In the genomic region with DNA sequence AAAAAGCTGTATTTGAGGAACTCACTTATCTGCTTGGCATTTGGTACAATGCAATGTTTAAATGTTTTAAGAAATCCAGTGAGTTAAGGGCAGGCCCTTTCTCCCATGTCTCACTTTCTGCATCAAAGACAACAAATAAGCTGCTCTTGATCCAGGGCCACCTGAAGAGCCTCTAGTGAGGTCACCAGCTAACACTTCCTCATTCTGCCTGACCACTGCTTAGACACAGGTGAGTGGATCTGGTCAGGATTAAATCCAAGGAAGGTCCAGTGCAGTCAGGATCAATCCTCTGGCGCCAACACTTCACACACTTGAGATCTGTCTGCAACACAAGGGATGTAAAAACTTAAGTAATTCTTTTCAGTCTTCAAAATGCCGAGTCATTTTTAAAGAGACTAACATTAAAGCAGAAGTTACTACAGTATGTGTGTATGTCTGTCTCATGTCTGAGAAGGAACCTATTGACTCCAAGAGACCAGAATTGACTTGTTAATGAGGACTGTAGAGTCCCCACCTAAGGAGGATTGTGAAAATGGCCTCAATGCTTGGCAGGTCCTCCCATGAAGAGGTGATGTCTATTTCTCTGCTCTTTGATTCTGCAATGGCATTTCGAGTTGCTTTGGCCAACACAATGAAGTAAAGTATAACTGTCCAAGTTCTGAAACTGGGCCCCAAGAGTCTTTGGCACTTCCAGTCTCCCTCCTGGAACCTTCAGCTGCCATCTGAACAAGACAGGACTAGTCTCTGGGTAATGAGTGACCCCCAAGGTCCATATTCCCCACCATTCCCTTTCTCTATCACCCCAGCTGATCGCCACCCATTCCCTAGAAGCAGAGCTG, we compare ENCODE assay signal across 13 cellular contexts. TPM values are rescaled to one million over a fixed set of nuclear protein-coding genes. Genes with fewer than 3 reads are reported as not detected.
DNase-seq lines count a peak whose midpoint lies in the region; ATAC-seq and TF ChIP-seq lines count a peak whose summit lies in the region.
"Had no signal": no experiment of that assay in that cellular context is flagged by ENCODE, and none has a peak within 500 bp of the region (broad histone marks: within the 10 kb centered on the region; RNA-seq: fewer than 3 reads in every experiment).

No MANE protein-coding gene starts in this region.

- no peak overlapping the region for H3K4me3 ChIP-seq in PC-9
- H3K4me3 ChIP-seq in mesenchymal stem cell (ENCODE audit: insufficient read depth in 1 of 2, low read depth in 1 of 2, low read length in 2 of 2) = no peak overlapping the region

- H3K4me2 ChIP-seq in PC-9 = peak overlapping the region; percentile 24
- no peak overlapping the region for H3K4me2 ChIP-seq in mesenchymal stem cell (ENCODE audit: low read length, poor library complexity, severe bottlenecking)

- peaks cover 46% of the 10 kb centered on the region for H3F3A ChIP-seq in PC-9 (ENCODE audit: insufficient read depth, low read depth)

- peaks cover 78% of the 10 kb centered on the region for H3K4me1 ChIP-seq in PC-9 (replicated peaks; ENCODE audit: insufficient read depth)
- H3K4me1 ChIP-seq in mesenchymal stem cell (ENCODE audit: control insufficient read depth, insufficient read depth, low read depth, low read length) = peaks cover 12% of the 10 kb centered on the region

- H2AFZ ChIP-seq in PC-9 = no peak overlapping the region
- H2AFZ ChIP-seq in mesenchymal stem cell (ENCODE audit: low read depth, low read length) = no peak overlapping the region

- no TSS peak for BruUV-seq in PC-9 (replicated peaks; lab: Mats Ljungman, UMichigan)

- POLR2A ChIA-PET in PC-9 (lab: Charles Lee; ENCODE audit: unreplicated experiment) = no interaction called here

- H3K79me1 ChIP-seq in mesenchymal stem cell (replicated peaks; ENCODE audit: low read length, poor library complexity, severe bottlenecking) = peaks cover 8% of the 10 kb centered on the region

- H3K27ac ChIP-seq in PC-9 (peak overlapping the region; percentile 78), mesenchymal stem cell (ENCODE audit: low read length, poor library complexity, severe bottlenecking) (no peak overlapping the region)

- no peak overlapping the region for H4K8ac ChIP-seq in mesenchymal stem cell (ENCODE audit: low read length)

- H3K18ac ChIP-seq in mesenchymal stem cell (ENCODE audit: low read depth in 1 of 2, low read length in 2 of 2) = peak overlapping the region; percentile 4 to 58

- WGBS in mesenchymal stem cell = 95% methylated on average over 4 of the region's 4 CpGs

- no peak overlapping the region for H2BK15ac ChIP-seq in mesenchymal stem cell (ENCODE audit: low read depth, poor library complexity, severe bottlenecking)

- no peak overlapping the region for H2BK120ac ChIP-seq in mesenchymal stem cell (ENCODE audit: low read depth, low read length)

- H3K23ac ChIP-seq in mesenchymal stem cell (ENCODE audit: low read length in 2 of 2) = no peak overlapping the region

- H4K91ac ChIP-seq in mesenchymal stem cell (ENCODE audit: low read length) = no peak overlapping the region

- peak overlapping the region; percentile 57 to 77 for H2BK12ac ChIP-seq in mesenchymal stem cell (ENCODE audit: low read length in 2 of 2)

- no peak for TF ChIP-seq CTCF in PC-9 (conservative IDR thresholded peaks at IDR 0.05)

- no peaks in the 10 kb centered on the region for H3K9me2 ChIP-seq in PC-9 (ENCODE audit: insufficient read depth)

- H3K36me3 ChIP-seq in PC-9 (ENCODE audit: low read depth) = no peaks in the 10 kb centered on the region; the same call in 1 of the 2 replicates
- H3K36me3 ChIP-seq in mesenchymal stem cell (ENCODE audit: control insufficient read depth in 1 of 2, insufficient read depth in 2 of 2, low read depth in 1 of 2, low read length in 2 of 2) = peaks cover 3 to 7% of the 10 kb centered on the region in 2 experiments

- no peak overlapping the region for H3K4ac ChIP-seq in mesenchymal stem cell (ENCODE audit: low read depth in 1 of 2, low read length in 2 of 2)

- H2AK5ac ChIP-seq in mesenchymal stem cell (ENCODE audit: low read length, severe bottlenecking) = peak overlapping the region; percentile 53

- peak; percentile 87 for DNase-seq in DMS53 treated with DMSO at 0.1 percent for 48 hours (lab: John Stamatoyannopoulos, UW; ENCODE audit: unreplicated experiment)
- peak; percentile 38 to 94 for DNase-seq in PC-9
- DNase-seq in mesenchymal stem cell = peak; percentile 55
- DNase-seq in NCI-H2227 (lab: John Stamatoyannopoulos, UW; ENCODE audit: unreplicated experiment) = no peak
- no peak for DNase-seq in NCI-H2171 treated with DMSO at 0.1 percent for 48 hours (lab: John Stamatoyannopoulos, UW)
- no peak for DNase-seq in islet precursor cell
- DNase-seq: activated CD8-positive, alpha-beta memory T cell treated with anti-CD3 and anti-CD28 coated beads for 24 hours; DND-41; immature natural killer cell; stimulated activated naive CD8-positive, alpha-beta T cell treated with anti-CD3 and anti-CD28 coated beads, Interleukin-15, Interleukin-2, amounts not matched to agents 100 U/mL and 50 U/mL, for 24 hours had no signal

- H3K79me2 ChIP-seq in PC-9 (ENCODE audit: low read depth) = peaks cover 71% of the 10 kb centered on the region

- intact Hi-C loops in PC-9 (cut with micrococcal nuclease; ENCODE audit: unreplicated experiment) = no loop called here

- ATAC-seq in GM21529 (IDR thresholded peaks at IDR 0.05; ENCODE audit: unreplicated experiment) (peak; percentile 33), GM18873 (IDR thresholded peaks at IDR 0.05; ENCODE audit: low FRiP score, unreplicated experiment) (no peak)
- ATAC-seq: Panc1; stimulated activated naive CD8-positive, alpha-beta T cell treated with anti-CD3 and anti-CD28 coated beads, Interleukin-15, Interleukin-2, amounts not matched to agents 100 U/mL and 50 U/mL, for 24 hours had no signal

- no peaks in the 10 kb centered on the region for H3K27me3 ChIP-seq in PC-9 (ENCODE audit: insufficient read depth, low read depth)
- no peaks in the 10 kb centered on the region for H3K27me3 ChIP-seq in mesenchymal stem cell (ENCODE audit: control insufficient read depth in 1 of 2, insufficient read depth in 1 of 2, low read length in 2 of 2)

- H3K14ac ChIP-seq in mesenchymal stem cell (ENCODE audit: low read length in 2 of 2) = no peak overlapping the region

- peak overlapping the region; percentile 66 for H3K9ac ChIP-seq in mesenchymal stem cell (ENCODE audit: low read length)

- H2BK5ac ChIP-seq in mesenchymal stem cell (ENCODE audit: low read depth, low read length, poor library complexity, severe bottlenecking) = no peak overlapping the region

- CTCF ChIA-PET in PC-9 (lab: Charles Lee) = no interaction called here

- H4K20me1 ChIP-seq in PC-9 (ENCODE audit: insufficient read depth) = no peaks in the 10 kb centered on the region

- H3K9me3 ChIP-seq in PC-9 (ENCODE audit: insufficient read depth, low read depth) = no peaks in the 10 kb centered on the region
- no peaks in the 10 kb centered on the region for H3K9me3 ChIP-seq in mesenchymal stem cell (ENCODE audit: control insufficient read depth, low read length)

RNA-seq across cellular contexts. Expression of a gene that starts 43.1 kb away (rescaled TPM):
- 41.2 and 41.9 TPM in 2 replicates for total RNA-seq in PC-9 (2021)
- 52.7 TPM for polyA plus RNA-seq in mesenchymal stem cell (2013, experiment 1 of 2)
- 51.1 TPM for polyA plus RNA-seq in mesenchymal stem cell (2013, experiment 2 of 2)

Comparison
In these comparisons a context has a peak if more than half of its experiments do, and no peak if none do; other contexts are left out.
1. DNase-seq: peak in DMS53 treated with DMSO at 0.1 percent for 48 hours (single experiment), PC-9 (2 of 2) and mesenchymal stem cell (single experiment); none in NCI-H2227 (single experiment), NCI-H2171 treated with DMSO at 0.1 percent for 48 hours (single experiment) and islet precursor cell (single experiment).